Comparison of ENCODE assay signal across 29 cellular contexts in genomic region chr2:211126256-211126655, GRCh38.
"Had no signal": no experiment of that assay in that cellular context is flagged by ENCODE, and none has a peak within 500 bp of the region (broad histone marks: within the 10 kb centered on the region; RNA-seq: fewer than 3 reads in every experiment).

No MANE protein-coding gene starts in this region.

- H3K4me3 ChIP-seq: stomach, suprapubic skin, testis, thoracic aorta, thyroid gland, tibial artery, tibial nerve, transverse colon, upper lobe of left lung, upper lobe of right lung, uterus, vagina had no signal

- H3K27me3 ChIP-seq: stomach, suprapubic skin, testis, thyroid gland, tibial artery, tibial nerve, transverse colon, upper lobe of left lung, upper lobe of right lung, uterus, vagina had no signal

- DNase-seq: stimulated activated CD4-positive, alpha-beta T cell treated with anti-CD3 and anti-CD28 coated beads, Interleukin-2, amount 100 ng/mL, for 48 hours; stimulated activated CD4-positive, alpha-beta T cell treated with anti-CD3 and anti-CD28 coated beads, Interleukin-4, amount 100 ng/mL, for 1 hour; stimulated activated CD4-positive, alpha-beta T cell treated with anti-CD3 and anti-CD28 coated beads, Interleukin-4, amount 100 ng/mL, for 24 hours; stimulated activated CD4-positive, alpha-beta T cell treated with anti-CD3 and anti-CD28 coated beads, Interleukin-4, amount 100 ng/mL, for 4 hours; stimulated activated CD8-positive, alpha-beta memory T cell treated with anti-CD3 and anti-CD28 coated beads, Interleukin-4, amount 100 ng/mL, for 48 hours; stimulated activated naive B cell treated with anti-CD40 and anti-IgM and Interleukin-4, amounts not matched to agents 10 μg/mL and 1 μg/mL and 100 μg/mL, for 72 hours; stimulated activated naive CD4-positive, alpha-beta T cell; stimulated activated naive CD4-positive, alpha-beta T cell treated with Interleukin-2 at 50 U/mL for 16 hours; stimulated activated naive CD8-positive, alpha-beta T cell treated with anti-CD3 and anti-CD28 coated beads, Interleukin-15, amount 100 ng/mL, for 72 hours; stimulated activated naive CD8-positive, alpha-beta T cell treated with anti-CD3 and anti-CD28 coated beads, Interleukin-15, Interleukin-2, amounts not matched to agents 100 U/mL and 50 U/mL, for 24 hours; stomach; substantia nigra; testis; thyroid gland; tibial artery; transverse colon; trophoblast cell; upper lobe of left lung; upper lobe of right lung; uterus had no signal

- H3K36me3 Mint-ChIP-seq: stimulated activated effector memory CD8-positive, alpha-beta T cell treated with anti-CD3 and anti-CD28 coated beads, Interleukin-12 subunit alpha, Interleukin-12 subunit beta, amount 100 ng/mL, for 72 hours; stimulated activated memory B cell treated with anti-CD40 and anti-IgM and Interleukin-4, amounts not matched to agents 10 μg/mL and 1 μg/mL and 100 μg/mL, for 72 hours; stimulated activated naive B cell treated with anti-CD40 and anti-IgM and Interleukin-4, amounts not matched to agents 10 μg/mL and 1 μg/mL and 100 μg/mL, for 72 hours; type B pancreatic cell had no signal

- H3K27ac ChIP-seq: stomach, suprapubic skin, testis, thoracic aorta, thyroid gland, tibial artery, tibial nerve, transverse colon, upper lobe of left lung, upper lobe of right lung, uterus, vagina had no signal

- H3K27ac Mint-ChIP-seq: stimulated activated effector memory CD8-positive, alpha-beta T cell treated with anti-CD3 and anti-CD28 coated beads, Interleukin-12 subunit alpha, Interleukin-12 subunit beta, amount 100 ng/mL, for 72 hours; stimulated activated memory B cell treated with anti-CD40 and anti-IgM and Interleukin-4, amounts not matched to agents 10 μg/mL and 1 μg/mL and 100 μg/mL, for 72 hours; stimulated activated naive B cell treated with anti-CD40 and anti-IgM and Interleukin-4, amounts not matched to agents 10 μg/mL and 1 μg/mL and 100 μg/mL, for 72 hours; stimulated activated naive CD8-positive, alpha-beta T cell treated with anti-CD3 and anti-CD28 coated beads, Interleukin-15, amount 100 ng/mL, for 72 hours; stimulated activated naive CD8-positive, alpha-beta T cell treated with anti-CD3 and anti-CD28 coated beads, Interleukin-15, Interleukin-2, amounts not matched to agents 100 ng/mL and 50 ng/mL, for 24 hours; type B pancreatic cell had no signal

- ATAC-seq: stimulated activated effector memory CD8-positive, alpha-beta T cell treated with anti-CD3 and anti-CD28 coated beads, Interleukin-12 subunit alpha, Interleukin-12 subunit beta, amount 100 ng/mL, for 72 hours; stimulated activated memory B cell treated with anti-CD40 and anti-IgM and Interleukin-4, amounts not matched to agents 10 μg/mL and 1 μg/mL and 100 μg/mL, for 72 hours; stimulated activated naive B cell treated with anti-CD40 and anti-IgM and Interleukin-4, amounts not matched to agents 10 μg/mL and 1 μg/mL and 100 μg/mL, for 72 hours; stimulated activated naive CD8-positive, alpha-beta T cell treated with anti-CD3 and anti-CD28 coated beads, Interleukin-15, amount 100 ng/mL, for 72 hours; stimulated activated naive CD8-positive, alpha-beta T cell treated with anti-CD3 and anti-CD28 coated beads, Interleukin-15, Interleukin-2, amounts not matched to agents 100 U/mL and 50 U/mL, for 24 hours; upper lobe of right lung had no signal

- H3K9me3 ChIP-seq: stomach, suprapubic skin, testis, thoracic aorta, thyroid gland, tibial artery, tibial nerve, transverse colon, upper lobe of left lung, upper lobe of right lung, uterus, vagina had no signal

- H3K36me3 ChIP-seq: stomach, suprapubic skin, thoracic aorta, thyroid gland, tibial artery, tibial nerve, transverse colon, upper lobe of left lung, upper lobe of right lung, uterus, vagina had no signal

- FAIRE-seq: urothelium cell line had no signal

- H3K4me1 Mint-ChIP-seq: stimulated activated effector memory CD8-positive, alpha-beta T cell treated with anti-CD3 and anti-CD28 coated beads, Interleukin-12 subunit alpha, Interleukin-12 subunit beta, amount 100 ng/mL, for 72 hours; stimulated activated memory B cell treated with anti-CD40 and anti-IgM and Interleukin-4, amounts not matched to agents 10 μg/mL and 1 μg/mL and 100 μg/mL, for 72 hours; stimulated activated naive B cell treated with anti-CD40 and anti-IgM and Interleukin-4, amounts not matched to agents 10 μg/mL and 1 μg/mL and 100 μg/mL, for 72 hours; stimulated activated naive CD8-positive, alpha-beta T cell treated with anti-CD3 and anti-CD28 coated beads, Interleukin-15, amount 100 ng/mL, for 72 hours had no signal

- H3K9me3 Mint-ChIP-seq: stimulated activated naive B cell treated with anti-CD40 and anti-IgM and Interleukin-4, amounts not matched to agents 10 μg/mL and 1 μg/mL and 100 μg/mL, for 72 hours; stimulated activated naive CD8-positive, alpha-beta T cell treated with anti-CD3 and anti-CD28 coated beads, Interleukin-15, amount 100 ng/mL, for 72 hours; stimulated activated naive CD8-positive, alpha-beta T cell treated with anti-CD3 and anti-CD28 coated beads, Interleukin-15, Interleukin-2, amounts not matched to agents 100 ng/mL and 50 ng/mL, for 24 hours; type B pancreatic cell had no signal

- H3K4me3 Mint-ChIP-seq: stimulated activated effector memory CD8-positive, alpha-beta T cell treated with anti-CD3 and anti-CD28 coated beads, Interleukin-12 subunit alpha, Interleukin-12 subunit beta, amount 100 ng/mL, for 72 hours; stimulated activated memory B cell treated with anti-CD40 and anti-IgM and Interleukin-4, amounts not matched to agents 10 μg/mL and 1 μg/mL and 100 μg/mL, for 72 hours; stimulated activated naive B cell treated with anti-CD40 and anti-IgM and Interleukin-4, amounts not matched to agents 10 μg/mL and 1 μg/mL and 100 μg/mL, for 72 hours; stimulated activated naive CD8-positive, alpha-beta T cell treated with anti-CD3 and anti-CD28 coated beads, Interleukin-15, amount 100 ng/mL, for 72 hours; stimulated activated naive CD8-positive, alpha-beta T cell treated with anti-CD3 and anti-CD28 coated beads, Interleukin-15, Interleukin-2, amounts not matched to agents 100 ng/mL and 50 ng/mL, for 24 hours; type B pancreatic cell had no signal

- H3K27me3 Mint-ChIP-seq: stimulated activated memory B cell treated with anti-CD40 and anti-IgM and Interleukin-4, amounts not matched to agents 10 μg/mL and 1 μg/mL and 100 μg/mL, for 72 hours; stimulated activated naive B cell treated with anti-CD40 and anti-IgM and Interleukin-4, amounts not matched to agents 10 μg/mL and 1 μg/mL and 100 μg/mL, for 72 hours; stimulated activated naive CD8-positive, alpha-beta T cell treated with anti-CD3 and anti-CD28 coated beads, Interleukin-15, amount 100 ng/mL, for 72 hours; stimulated activated naive CD8-positive, alpha-beta T cell treated with anti-CD3 and anti-CD28 coated beads, Interleukin-15, Interleukin-2, amounts not matched to agents 100 ng/mL and 50 ng/mL, for 24 hours; type B pancreatic cell had no signal

- H3K4me1 ChIP-seq: stomach, suprapubic skin, testis, thyroid gland, tibial artery, tibial nerve, transverse colon, upper lobe of left lung, upper lobe of right lung, uterus, vagina had no signal
